1 cellular context compared by ENCODE assay signal in genomic region chr5:173626501-173626812, GRCh38.
A peak's percentile ranks its signal among the peaks of the same experiment; 100 is the strongest.
TF ChIP-seq lines count a peak whose summit lies in the region.

No MANE protein-coding gene starts in this region.

TF ChIP-seq in K562, 482 proteins besides CTCF, POLR2A, EP300 and RAD21 (continued from another document):
- TF ChIP-seq ZNF12 (CRISPR knock-in tag; IDR thresholded peaks at IDR 0.05): peak; percentile 59; the same call in 1 of the 2 replicates
